23 cellular contexts compared by ENCODE assay signal in genomic region chr4:26152051-26152450, GRCh38.
A peak's percentile ranks its signal among the peaks of the same experiment; 100 is the strongest.
DNase-seq lines count a peak whose midpoint lies in the region; ATAC-seq and TF ChIP-seq lines count a peak whose summit lies in the region.
"Had no signal": no experiment of that assay in that cellular context is flagged by ENCODE, and none has a peak within 500 bp of the region (broad histone marks: within the 10 kb centered on the region; RNA-seq: fewer than 3 reads in every experiment).

No MANE protein-coding gene starts in this region.

- WGBS in gastroesophageal sphincter (ENCODE audit: low coverage in 1 of 2), 2 donors: 37 to 52% methylated on average over 3 to 4 of the region's 6 CpGs

- H3K4me3 ChIP-seq in fibroblast of lung (replicated peaks in 1 of 4; ENCODE audit: control extremely low read depth in 1 of 4, insufficient read depth in 1 of 4, low read depth in 3 of 4, low read length in 4 of 4) (no peak overlapping the region), gastroesophageal sphincter (no peak overlapping the region)
- H3K4me3 ChIP-seq: BLaER1, cardiac muscle cell, dorsolateral prefrontal cortex, left lung, mucosa of descending colon, neural progenitor cell, psoas muscle, SK-N-MC, spleen, thyroid gland had no signal

- no peak overlapping the region for H3K9ac ChIP-seq in fibroblast of lung (ENCODE audit: insufficient read depth, low read length)
- H3K9ac ChIP-seq: BLaER1, neural progenitor cell had no signal

- peaks cover 14% of the 10 kb centered on the region for H3K4me1 ChIP-seq in fibroblast of lung (ENCODE audit: control insufficient read depth, extremely low read depth, insufficient read depth, low read length)
- H3K4me1 ChIP-seq in gastroesophageal sphincter: no peaks in the 10 kb centered on the region
- H3K4me1 ChIP-seq: neural progenitor cell, psoas muscle, spleen, thyroid gland had no signal

- ATAC-seq in gastroesophageal sphincter: no peak
- ATAC-seq: left lung, mucosa of descending colon, psoas muscle had no signal

- H3K36me3 ChIP-seq in fibroblast of lung (ENCODE audit: control insufficient read depth, insufficient read depth, low read length): no peaks in the 10 kb centered on the region
- H3K36me3 ChIP-seq in gastroesophageal sphincter: no peaks in the 10 kb centered on the region
- H3K36me3 ChIP-seq: BLaER1, cardiac muscle cell, left lung, neural progenitor cell, spleen, thyroid gland had no signal

- no peak overlapping the region for H2AFZ ChIP-seq in fibroblast of lung (ENCODE audit: low read length)
- H2AFZ ChIP-seq: neural progenitor cell had no signal

- TF ChIP-seq POLR2A in gastroesophageal sphincter (IDR thresholded peaks at IDR 0.05): no peak

- TF ChIP-seq CTCF in fibroblast of lung (conservative IDR thresholded peaks at IDR 0.05 in 1 of 2, IDR thresholded peaks at IDR 0.05 in 1 of 2; ENCODE audit: low read depth in 1 of 2, low read length in 2 of 2): no peak
- TF ChIP-seq CTCF in gastroesophageal sphincter (IDR thresholded peaks at IDR 0.05): no peak

- H3K4me2 ChIP-seq in fibroblast of lung (ENCODE audit: extremely low read depth, insufficient read depth, low read length): peak overlapping the region; percentile 68
- H3K4me2 ChIP-seq: BLaER1, neural progenitor cell had no signal

- no peaks in the 10 kb centered on the region for H4K20me1 ChIP-seq in fibroblast of lung (ENCODE audit: control insufficient read depth, extremely low read depth, insufficient read depth, low read length)
- H4K20me1 ChIP-seq: BLaER1 had no signal

- H3K9me3 ChIP-seq in fibroblast of lung (ENCODE audit: control insufficient read depth, insufficient read depth, low read depth, low read length) (no peaks in the 10 kb centered on the region), gastroesophageal sphincter (no peaks in the 10 kb centered on the region)
- H3K9me3 ChIP-seq: BLaER1, left lung, mucosa of descending colon, psoas muscle, spleen, thyroid gland had no signal

- no peak for TF ChIP-seq EP300 in gastroesophageal sphincter (IDR thresholded peaks at IDR 0.05)

- DNase-seq in NCI-H524 (lab: John Stamatoyannopoulos, UW): peak; percentile 43 to 85
- no peak for DNase-seq in NCI-H524 treated with DMSO at 0.1 percent for 48 hours (lab: John Stamatoyannopoulos, UW)
- DNase-seq in COLO668 (lab: John Stamatoyannopoulos, UW; ENCODE audit: unreplicated experiment): peak; percentile 8
- DNase-seq in NCI-H345 treated with DMSO at 0.1 percent for 48 hours (lab: John Stamatoyannopoulos, UW; ENCODE audit: unreplicated experiment): peak; percentile 51
- DNase-seq in fibroblast of lung (ENCODE audit: low read depth in 2 of 2): no peak
- no peak for DNase-seq in DMS53 (lab: John Stamatoyannopoulos, UW)
- no peak for DNase-seq in amniotic stem cell (lab: John Stamatoyannopoulos, UW)
- DNase-seq: activated CD4-positive, alpha-beta T cell treated with anti-CD3 and anti-CD28 coated beads for 1 hour; DND-41; dorsolateral prefrontal cortex; HFFc6; KBM-7; left lung; mucosa of descending colon; NCI-H510A treated with DMSO at 0.1 percent for 48 hours; spleen; thyroid gland had no signal

- H3K27ac ChIP-seq in fibroblast of lung (ENCODE audit: insufficient read depth, low read length) (peak overlapping the region; percentile 68), gastroesophageal sphincter (peak overlapping the region in 1 of 4 donors; percentile 8)
- H3K27ac ChIP-seq: BLaER1, cardiac muscle cell, neural progenitor cell, psoas muscle, SK-N-MC, spleen, thyroid gland had no signal

- H3K27me3 ChIP-seq in fibroblast of lung (ENCODE audit: control insufficient read depth, insufficient read depth, low read length) (no peaks in the 10 kb centered on the region), gastroesophageal sphincter (no peaks in the 10 kb centered on the region)
- H3K27me3 ChIP-seq: BLaER1, cardiac muscle cell, dorsolateral prefrontal cortex, left lung, neural progenitor cell, spleen, thyroid gland had no signal

- H3K79me2 ChIP-seq in fibroblast of lung (ENCODE audit: control insufficient read depth, insufficient read depth, low read length): no peaks in the 10 kb centered on the region

Comparison
In these comparisons a context has a peak if more than half of its experiments do, and no peak if none do; other contexts are left out.
1. DNase-seq: peak in NCI-H524 (2 of 2), COLO668 (single experiment) and NCI-H345 treated with DMSO at 0.1 percent for 48 hours (single experiment); none in NCI-H524 treated with DMSO at 0.1 percent for 48 hours (single experiment), fibroblast of lung (0 of 2), DMS53 (single experiment) and amniotic stem cell (single experiment).